ENCODE assay signal across 2 cellular contexts in genomic region chr9:33185858-33186257, GRCh38.
A peak's percentile ranks its signal among the peaks of the same experiment; 100 is the strongest.
TF ChIP-seq lines count a peak whose summit lies in the region.

No MANE protein-coding gene starts in this region.

TF ChIP-seq in IMR-90, 13 proteins besides CTCF, POLR2A, EP300 and RAD21:
- TF ChIP-seq, protein P1, sequence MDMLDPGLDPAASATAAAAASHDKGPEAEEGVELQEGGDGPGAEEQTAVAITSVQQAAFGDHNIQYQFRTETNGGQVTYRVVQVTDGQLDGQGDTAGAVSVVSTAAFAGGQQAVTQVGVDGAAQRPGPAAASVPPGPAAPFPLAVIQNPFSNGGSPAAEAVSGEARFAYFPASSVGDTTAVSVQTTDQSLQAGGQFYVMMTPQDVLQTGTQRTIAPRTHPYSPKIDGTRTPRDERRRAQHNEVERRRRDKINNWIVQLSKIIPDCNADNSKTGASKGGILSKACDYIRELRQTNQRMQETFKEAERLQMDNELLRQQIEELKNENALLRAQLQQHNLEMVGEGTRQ (IDR thresholded peaks at IDR 0.05; ENCODE audit: low read depth, low read length) = no peak
- TF ChIP-seq BHLHE40 (IDR thresholded peaks at IDR 0.05; ENCODE audit: low read depth, low read length) = no peak

TF ChIP-seq in HepG2, 621 proteins besides CTCF, POLR2A, EP300 and RAD21:
- TF ChIP-seq DR1 (CRISPR knock-in tag; IDR thresholded peaks at IDR 0.05) = no peak
- no peak for TF ChIP-seq ZNF75D (CRISPR knock-in tag; IDR thresholded peaks at IDR 0.05; ENCODE audit: borderline replicate concordance)
- TF ChIP-seq ZNF687 (CRISPR knock-in tag; IDR thresholded peaks at IDR 0.05) = 0 out of 2 replicates have a peak, but pooled peaks have one; percentile 13
- TF ChIP-seq EZH2 (conservative IDR thresholded peaks at IDR 0.05; ENCODE audit: low read depth, low read length) = no peak
